15 cellular contexts compared by ENCODE assay signal in genomic region chr13:37597477-37597876, GRCh38.
DNase-seq lines count a peak whose midpoint lies in the region; TF ChIP-seq lines count a peak whose summit lies in the region.
"Had no signal": no experiment of that assay in that cellular context is flagged by ENCODE, and none has a peak within 500 bp of the region (broad histone marks: within the 10 kb centered on the region; RNA-seq: fewer than 3 reads in every experiment).

No MANE protein-coding gene starts in this region.

- DNase-seq in COR-L47 (lab: John Stamatoyannopoulos, UW) (peak; percentile 33), foreskin fibroblast (no peak), skeletal muscle cell (ENCODE audit: low read depth) (no peak), UCSD-AML1 (lab: John Stamatoyannopoulos, UW; ENCODE audit: unreplicated experiment) (no peak), GM20000 (ENCODE audit: low spot score) (no peak), NCI-H526 (lab: John Stamatoyannopoulos, UW) (no peak), OCI-M1 (lab: John Stamatoyannopoulos, UW) (no peak)
- DNase-seq: activated CD4-positive, alpha-beta T cell treated with anti-CD3 and anti-CD28 coated beads, Interleukin-2, amount 50 U/mL, for 4 hours; activated T-cell treated with anti-CD3 and anti-CD28 coated beads, Interleukin-2, amount 50 U/mL, for 4 hours; islet precursor cell; mucosa of descending colon; NCI-H1694; NCI-H510A had no signal

- TF ChIP-seq CTCF in WI38 (IDR thresholded peaks at IDR 0.05; ENCODE audit: low read depth, low read length) (no peak), foreskin fibroblast (IDR thresholded peaks at IDR 0.05; ENCODE audit: low read depth, low read length) (no peak), GM20000 (IDR thresholded peaks at IDR 0.05; ENCODE audit: extremely low read depth, missing control alignments) (no peak)

- peak overlapping the region; percentile 0; the same call in 1 of the 2 replicates for H3K4me3 ChIP-seq in WI38 (ENCODE audit: low read depth, low read length)
- peak overlapping the region; percentile 9 to 69 for H3K4me3 ChIP-seq in foreskin fibroblast (ENCODE audit: low read depth in 1 of 2, low read length in 2 of 2)
- peak overlapping the region; percentile 46 for H3K4me3 ChIP-seq in skeletal muscle cell (ENCODE audit: low read depth, low read length)
- H3K4me3 ChIP-seq: BLaER1, mucosa of descending colon had no signal
